In the genomic region with DNA sequence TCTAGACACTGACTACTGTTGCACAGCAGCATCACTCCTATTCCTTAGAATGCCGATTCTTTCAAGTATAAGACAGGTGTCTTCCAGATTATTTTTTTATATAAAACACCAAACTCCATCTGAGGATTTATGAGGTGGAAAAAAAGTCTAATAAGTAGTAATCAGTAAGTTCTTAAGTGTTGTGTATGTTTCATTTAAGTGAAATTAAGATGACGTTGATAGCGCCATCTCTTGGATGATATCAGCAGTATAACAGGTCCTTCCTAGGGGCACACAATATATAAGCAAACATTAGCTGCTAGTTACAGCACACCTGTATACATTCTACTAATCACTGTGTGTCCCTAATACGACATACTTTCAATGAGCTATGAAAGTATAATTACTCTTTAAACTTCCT, we compare ENCODE assay signal across 2 cellular contexts.
TF ChIP-seq lines count a peak whose summit lies in the region.

No MANE protein-coding gene starts in this region.

TF ChIP-seq in SK-N-SH, 30 proteins besides CTCF, POLR2A, EP300 and RAD21 (continued from another document):
- TF ChIP-seq, protein P1, sequence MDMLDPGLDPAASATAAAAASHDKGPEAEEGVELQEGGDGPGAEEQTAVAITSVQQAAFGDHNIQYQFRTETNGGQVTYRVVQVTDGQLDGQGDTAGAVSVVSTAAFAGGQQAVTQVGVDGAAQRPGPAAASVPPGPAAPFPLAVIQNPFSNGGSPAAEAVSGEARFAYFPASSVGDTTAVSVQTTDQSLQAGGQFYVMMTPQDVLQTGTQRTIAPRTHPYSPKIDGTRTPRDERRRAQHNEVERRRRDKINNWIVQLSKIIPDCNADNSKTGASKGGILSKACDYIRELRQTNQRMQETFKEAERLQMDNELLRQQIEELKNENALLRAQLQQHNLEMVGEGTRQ (IDR thresholded peaks at IDR 0.05; ENCODE audit: borderline replicate concordance, low read depth, low read length), result no peak
- TF ChIP-seq ELF1 (IDR thresholded peaks at IDR 0.05) (no peak), FOSL2 (IDR thresholded peaks at IDR 0.05; ENCODE audit: borderline replicate concordance, low read depth) (no peak), FOXM1 (IDR thresholded peaks at IDR 0.05; ENCODE audit: low read depth) (no peak), RXRA (IDR thresholded peaks at IDR 0.05; ENCODE audit: borderline replicate concordance, low read depth) (no peak), MEF2A (IDR thresholded peaks at IDR 0.05; ENCODE audit: borderline replicate concordance, low read depth) (no peak), YY1 (IDR thresholded peaks at IDR 0.05; ENCODE audit: low read depth) (no peak), TCF12 (IDR thresholded peaks at IDR 0.05) (no peak), TAF1 (IDR thresholded peaks at IDR 0.05; ENCODE audit: borderline replicate concordance, low read depth, low read length) (no peak), FOXJ3 (CRISPR knock-in tag; IDR thresholded peaks at IDR 0.05) (no peak), POLR2AphosphoS5 (IDR thresholded peaks at IDR 0.05; ENCODE audit: low read depth, low read length) (no peak), SMC3 (IDR thresholded peaks at IDR 0.05; ENCODE audit: low read depth, low read length) (no peak), EZH2phosphoT487 (IDR thresholded peaks at IDR 0.05; ENCODE audit: borderline replicate concordance, low read depth) (no peak)
TF ChIP-seq in SK-N-SH: peak in this region for 0.

TF ChIP-seq in SK-N-SH treated with all-trans-retinoic acid at 6 μM for 48 hours, 23 proteins besides CTCF, POLR2A, EP300 and RAD21 (continued from another document):
- TF ChIP-seq, protein P2, sequence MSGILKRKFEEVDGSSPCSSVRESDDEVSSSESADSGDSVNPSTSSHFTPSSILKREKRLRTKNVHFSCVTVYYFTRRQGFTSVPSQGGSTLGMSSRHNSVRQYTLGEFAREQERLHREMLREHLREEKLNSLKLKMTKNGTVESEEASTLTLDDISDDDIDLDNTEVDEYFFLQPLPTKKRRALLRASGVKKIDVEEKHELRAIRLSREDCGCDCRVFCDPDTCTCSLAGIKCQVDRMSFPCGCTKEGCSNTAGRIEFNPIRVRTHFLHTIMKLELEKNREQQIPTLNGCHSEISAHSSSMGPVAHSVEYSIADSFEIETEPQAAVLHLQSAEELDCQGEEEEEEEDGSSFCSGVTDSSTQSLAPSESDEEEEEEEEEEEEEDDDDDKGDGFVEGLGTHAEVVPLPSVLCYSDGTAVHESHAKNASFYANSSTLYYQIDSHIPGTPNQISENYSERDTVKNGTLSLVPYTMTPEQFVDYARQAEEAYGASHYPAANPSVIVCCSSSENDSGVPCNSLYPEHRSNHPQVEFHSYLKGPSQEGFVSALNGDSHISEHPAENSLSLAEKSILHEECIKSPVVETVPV (CRISPR knock-in tag; IDR thresholded peaks at IDR 0.05), result no peak
- no peak for TF ChIP-seq OSR1 (CRISPR knock-in tag; IDR thresholded peaks at IDR 0.05)
- no peak for TF ChIP-seq BACH2 (CRISPR knock-in tag; IDR thresholded peaks at IDR 0.05; ENCODE audit: borderline replicate concordance)
- no peak for TF ChIP-seq ESRRG (CRISPR knock-in tag; IDR thresholded peaks at IDR 0.05)
- no peak for TF ChIP-seq ISL1 (CRISPR knock-in tag; IDR thresholded peaks at IDR 0.05)
- TF ChIP-seq TCF4 (CRISPR knock-in tag; IDR thresholded peaks at IDR 0.05; ENCODE audit: borderline replicate concordance), result no peak
- TF ChIP-seq ZNF565 (CRISPR knock-in tag; conservative IDR thresholded peaks at IDR 0.05; ENCODE audit: low read depth), result no peak
- no peak for TF ChIP-seq GLIS3 (CRISPR knock-in tag; IDR thresholded peaks at IDR 0.05)
- TF ChIP-seq SNAI2 (CRISPR knock-in tag; IDR thresholded peaks at IDR 0.05), result no peak
- TF ChIP-seq ZNF70 (CRISPR knock-in tag; IDR thresholded peaks at IDR 0.05), result no peak
- TF ChIP-seq, protein P3, sequence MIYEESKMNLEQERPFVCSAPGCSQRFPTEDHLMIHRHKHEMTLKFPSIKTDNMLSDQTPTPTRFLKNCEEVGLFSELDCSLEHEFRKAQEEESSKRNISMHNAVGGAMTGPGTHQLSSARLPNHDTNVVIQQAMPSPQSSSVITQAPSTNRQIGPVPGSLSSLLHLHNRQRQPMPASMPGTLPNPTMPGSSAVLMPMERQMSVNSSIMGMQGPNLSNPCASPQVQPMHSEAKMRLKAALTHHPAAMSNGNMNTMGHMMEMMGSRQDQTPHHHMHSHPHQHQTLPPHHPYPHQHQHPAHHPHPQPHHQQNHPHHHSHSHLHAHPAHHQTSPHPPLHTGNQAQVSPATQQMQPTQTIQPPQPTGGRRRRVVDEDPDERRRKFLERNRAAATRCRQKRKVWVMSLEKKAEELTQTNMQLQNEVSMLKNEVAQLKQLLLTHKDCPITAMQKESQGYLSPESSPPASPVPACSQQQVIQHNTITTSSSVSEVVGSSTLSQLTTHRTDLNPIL (CRISPR knock-in tag; IDR thresholded peaks at IDR 0.05; ENCODE audit: low read depth), result no peak
- no peak for TF ChIP-seq ZNF8 (CRISPR knock-in tag; IDR thresholded peaks at IDR 0.05)
- no peak for TF ChIP-seq PPARA (CRISPR knock-in tag; IDR thresholded peaks at IDR 0.05; ENCODE audit: borderline replicate concordance)
- no peak for TF ChIP-seq ZFP3 (CRISPR knock-in tag; IDR thresholded peaks at IDR 0.05)
- TF ChIP-seq PATZ1 (CRISPR knock-in tag; IDR thresholded peaks at IDR 0.05; ENCODE audit: borderline replicate concordance), result no peak
